ENCODE assay signal across 17 cellular contexts in genomic region chr12:2282321-2282720, GRCh38.
A peak's percentile ranks its signal among the peaks of the same experiment; 100 is the strongest.
DNase-seq lines count a peak whose midpoint lies in the region; ATAC-seq and TF ChIP-seq lines count a peak whose summit lies in the region.
"Had no signal": no experiment of that assay in that cellular context is flagged by ENCODE, and none has a peak within 500 bp of the region (broad histone marks: within the 10 kb centered on the region; RNA-seq: fewer than 3 reads in every experiment).

No MANE protein-coding gene starts in this region.

- H3F3A ChIP-seq in neural progenitor cell (ENCODE audit: low read depth): no peaks in the 10 kb centered on the region

- H3K4me1 ChIP-seq in NT2/D1 (ENCODE audit: insufficient read depth, insufficient read length) (peaks cover 16% of the 10 kb centered on the region), neural progenitor cell (no peaks in the 10 kb centered on the region)

- peaks cover 3% of the 10 kb centered on the region for H3K27me3 Mint-ChIP-seq in neural progenitor cell (ENCODE audit: insufficient read depth, low read depth)

- H3K27ac Mint-ChIP-seq in neural progenitor cell: no peak overlapping the region
- H3K27ac Mint-ChIP-seq: activated CD4-positive, alpha-beta memory T cell treated with anti-CD3 and anti-CD28 coated beads for 36 hours had no signal

- H3K4me3 ChIP-seq in NT2/D1 (ENCODE audit: insufficient read length, low read depth): no peak overlapping the region
- no peak overlapping the region for H3K4me3 ChIP-seq in neural progenitor cell
- H3K4me3 ChIP-seq: lower lobe of right lung, vagina had no signal

- no peak overlapping the region for H3K4me3 Mint-ChIP-seq in neural progenitor cell
- H3K4me3 Mint-ChIP-seq: activated CD4-positive, alpha-beta memory T cell treated with anti-CD3 and anti-CD28 coated beads for 36 hours; neural crest cell had no signal

- no peaks in the 10 kb centered on the region for H4K20me1 ChIP-seq in neural progenitor cell (ENCODE audit: low read depth)

- H3K9ac ChIP-seq in NT2/D1 (ENCODE audit: insufficient read length, low read depth): peak overlapping the region; percentile 18
- H3K9ac ChIP-seq in neural progenitor cell: no peak overlapping the region

- H3K9me3 ChIP-seq in NT2/D1 (ENCODE audit: insufficient read depth, low read length) (0 out of 2 replicates have a peak, but pooled peaks cover 5% of the 10 kb centered on the region), neural progenitor cell (ENCODE audit: low read depth) (no peaks in the 10 kb centered on the region)
- H3K9me3 ChIP-seq: lower lobe of right lung, vagina had no signal

- TF ChIP-seq CTCF in neural progenitor cell (IDR thresholded peaks at IDR 0.05): peak; percentile 38

- H3K36me3 ChIP-seq in NT2/D1 (ENCODE audit: insufficient read depth, insufficient read length, low read length): no peaks in the 10 kb centered on the region
- H3K36me3 ChIP-seq in neural progenitor cell: no peaks in the 10 kb centered on the region
- H3K36me3 ChIP-seq: lower lobe of right lung, vagina had no signal

- no peak overlapping the region for H3K27ac ChIP-seq in neural progenitor cell
- H3K27ac ChIP-seq: lower lobe of right lung, vagina had no signal

- ATAC-seq in HG02852 (IDR thresholded peaks at IDR 0.05; ENCODE audit: unreplicated experiment): no peak
- ATAC-seq: esophagus mucosa, lower lobe of right lung, sciatic nerve had no signal

- DNase-seq in ELF-1 (ENCODE audit: low read depth, low spot score) (peak; percentile 76), NT2/D1 (ENCODE audit: low read depth, low spot score) (peak; percentile 96), fibroblast of peridontal ligament (ENCODE audit: extremely low read depth) (peak; percentile 48), neural progenitor cell (ENCODE audit: low spot score) (peak; percentile 57), A172 (ENCODE audit: low spot score) (no peak), T1000 (lab: John Stamatoyannopoulos, UW) (no peak), AG20443 (ENCODE audit: low spot score) (no peak)
- DNase-seq: activated CD4-positive, alpha-beta memory T cell treated with anti-CD3 and anti-CD28 coated beads for 36 hours; C1 segment of cervical spinal cord; lower lobe of right lung; NCI-H2081; NCI-H774 had no signal

- no peaks in the 10 kb centered on the region for H3K79me2 ChIP-seq in neural progenitor cell (ENCODE audit: low read depth)

- peaks cover 2% of the 10 kb centered on the region for H3K27me3 ChIP-seq in NT2/D1 (ENCODE audit: insufficient read depth, insufficient read length)
- H3K27me3 ChIP-seq in neural progenitor cell: no peaks in the 10 kb centered on the region
- H3K27me3 ChIP-seq: vagina had no signal

- H3K4me2 ChIP-seq in neural progenitor cell: no peak overlapping the region

- H3K9me3 Mint-ChIP-seq in neural progenitor cell: peaks cover 8% of the 10 kb centered on the region
- H3K9me3 Mint-ChIP-seq: neural crest cell had no signal

- H2AFZ ChIP-seq in neural progenitor cell (replicated peaks): no peak overlapping the region

- H3K4me1 Mint-ChIP-seq in neural progenitor cell: peaks cover 32% of the 10 kb centered on the region

- no peaks in the 10 kb centered on the region for H3K36me3 Mint-ChIP-seq in neural progenitor cell
- H3K36me3 Mint-ChIP-seq: activated CD4-positive, alpha-beta memory T cell treated with anti-CD3 and anti-CD28 coated beads for 36 hours had no signal

Comparison
In these comparisons a context has a peak if more than half of its experiments do, and no peak if none do; other contexts are left out.
1. DNase-seq: peak in ELF-1 (single experiment), NT2/D1 (single experiment), fibroblast of peridontal ligament (single experiment) and neural progenitor cell (single experiment); none in A172 (single experiment), T1000 (single experiment) and AG20443 (single experiment).